ENCODE assay signal across 13 cellular contexts in the genomic region with DNA sequence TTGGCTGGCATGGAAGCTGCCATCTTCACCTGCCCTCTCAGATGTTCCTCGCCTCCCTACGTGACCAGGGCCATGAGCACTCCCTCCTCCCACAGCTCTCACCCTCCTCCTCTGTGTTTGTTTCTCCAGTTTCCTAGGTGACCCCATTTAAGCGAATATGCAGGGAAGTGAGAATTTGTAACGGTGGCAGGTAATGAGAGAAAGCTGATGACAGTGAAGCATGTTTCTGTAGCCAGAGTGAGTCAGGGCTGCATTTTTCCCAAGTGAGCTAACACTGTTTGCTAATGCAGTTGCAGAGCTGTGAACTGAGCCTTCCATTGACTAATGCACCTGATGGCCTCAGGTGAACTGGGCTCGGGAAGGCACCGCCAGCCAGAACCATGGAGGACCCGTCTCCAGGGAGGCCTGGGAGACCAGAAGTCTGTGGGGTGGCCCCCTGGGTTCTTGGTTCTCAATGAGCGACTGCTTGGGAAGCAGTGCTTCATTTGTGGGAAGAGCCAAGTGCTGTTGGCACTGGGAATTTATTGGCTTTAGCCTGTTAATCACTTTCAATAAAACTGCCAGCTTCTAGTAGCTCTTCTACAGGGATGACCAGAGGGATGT.
DNase-seq lines count a peak whose midpoint lies in the region; ATAC-seq and TF ChIP-seq lines count a peak whose summit lies in the region.
"Had no signal": no experiment of that assay in that cellular context is flagged by ENCODE, and none has a peak within 500 bp of the region (broad histone marks: within the 10 kb centered on the region; RNA-seq: fewer than 3 reads in every experiment).

No MANE protein-coding gene starts in this region.

- no peaks in the 10 kb centered on the region for H3F3A ChIP-seq in GM23338 (replicated peaks; ENCODE audit: low read depth)

- H4K20me1 ChIP-seq in GM23338 (replicated peaks; ENCODE audit: insufficient read depth) = no peaks in the 10 kb centered on the region

- no peaks in the 10 kb centered on the region for H3K79me2 ChIP-seq in GM23338 (replicated peaks; ENCODE audit: insufficient read depth)

- H3K9me2 ChIP-seq in GM23338 (ENCODE audit: insufficient read depth) = peaks cover 4% of the 10 kb centered on the region; the same call in 1 of the 2 replicates

- H3K4me1 ChIP-seq in GM23338 (ENCODE audit: insufficient read depth) = no peaks in the 10 kb centered on the region
- H3K4me1 ChIP-seq in gastrocnemius medialis = no peaks in the 10 kb centered on the region
- H3K4me1 ChIP-seq: psoas muscle had no signal

- no peaks in the 10 kb centered on the region for H3K36me3 ChIP-seq in GM23338 (ENCODE audit: insufficient read depth)
- H3K36me3 ChIP-seq in gastrocnemius medialis = no peaks in the 10 kb centered on the region
- H3K36me3 ChIP-seq: brain microvascular endothelial cell, thoracic aorta had no signal

- TF ChIP-seq POLR2A in gastrocnemius medialis (IDR thresholded peaks at IDR 0.05) = no peak

- intact Hi-C loops in gastrocnemius medialis (cut with DNase I; ENCODE audit: low total_unique reads) = no loop called here

- H3K27ac ChIP-seq in GM23338 (ENCODE audit: low read depth) (no peak overlapping the region), epithelial cell of prostate (peak overlapping the region; percentile 69), gastrocnemius medialis (no peak overlapping the region)
- H3K27ac ChIP-seq: brain microvascular endothelial cell, psoas muscle, thoracic aorta had no signal

- H3K36me3 Mint-ChIP-seq in GM23338 (ENCODE audit: low read depth) (no peaks in the 10 kb centered on the region), osteocyte (ENCODE audit: unreplicated experiment) (no peaks in the 10 kb centered on the region)

- no peaks in the 10 kb centered on the region for H3K9me3 ChIP-seq in gastrocnemius medialis
- H3K9me3 ChIP-seq: psoas muscle, thoracic aorta had no signal

- in situ Hi-C loops in gastrocnemius medialis (cut with MboI; ENCODE audit: low sequenced_read_pairs in 4 of 4) = no loop called here

- H3K4me1 Mint-ChIP-seq in GM23338 (peaks cover 8% of the 10 kb centered on the region; the same call in 2 of the 3 replicates), osteocyte (ENCODE audit: unreplicated experiment) (no peaks in the 10 kb centered on the region)

- TF ChIP-seq CTCF in GM23338 (conservative IDR thresholded peaks at IDR 0.05; ENCODE audit: low read depth in 2 of 2) = no peak
- no peak for TF ChIP-seq CTCF in osteocyte (IDR thresholded peaks at IDR 0.05)
- TF ChIP-seq CTCF in gastrocnemius medialis (IDR thresholded peaks at IDR 0.05 in 4 of 5, conservative IDR thresholded peaks at IDR 0.05 in 1 of 5) = no peak

- H3K4me3 Mint-ChIP-seq in GM23338 = no peak overlapping the region
- no peak overlapping the region for H3K4me3 Mint-ChIP-seq in osteocyte (ENCODE audit: unreplicated experiment)
- H3K4me3 Mint-ChIP-seq: T-helper 1 cell treated with Interleukin-12 subunit alpha and Interleukin-12 subunit beta and Interleukin-4 antibody, amounts not matched to agents 30 μg/mL and 1 μg/mL, for 36 hours had no signal

- H3K4me3 ChIP-seq in GM23338 (no peak overlapping the region), gastrocnemius medialis (no peak overlapping the region)
- H3K4me3 ChIP-seq: psoas muscle, thoracic aorta had no signal

- H3K27me3 Mint-ChIP-seq in GM23338 (ENCODE audit: insufficient read depth, low read depth, poor library complexity) (peaks cover 8% of the 10 kb centered on the region), osteocyte (ENCODE audit: unreplicated experiment) (no peaks in the 10 kb centered on the region)

- ATAC-seq in GM23338 (peak; percentile 43; the same call in 1 of the 3 replicates), GM21737 (IDR thresholded peaks at IDR 0.05; ENCODE audit: unreplicated experiment) (no peak), gastrocnemius medialis (no peak)

- no peaks in the 10 kb centered on the region for H3K27me3 ChIP-seq in GM23338 (ENCODE audit: insufficient read depth)
- no peaks in the 10 kb centered on the region for H3K27me3 ChIP-seq in gastrocnemius medialis
- H3K27me3 ChIP-seq: brain microvascular endothelial cell had no signal

- DNase-seq in GM23338 (ENCODE audit: low spot score) (peak; percentile 46), NCI-H2196 (lab: John Stamatoyannopoulos, UW; ENCODE audit: unreplicated experiment) (peak; percentile 68), epithelial cell of prostate (ENCODE audit: low read depth, low spot score) (peak; percentile 99), osteocyte (ENCODE audit: extremely low spot score, unreplicated experiment) (peak; percentile 77), gastrocnemius medialis (no peak), occipital lobe (lab: John Stamatoyannopoulos, UW) (no peak)
- DNase-seq: brain microvascular endothelial cell, KBM-7, NCI-H524 treated with DMSO at 0.1 percent for 48 hours, psoas muscle had no signal

- H3K4me2 ChIP-seq in GM23338 = no peak overlapping the region

- no peaks in the 10 kb centered on the region for H3K9me3 Mint-ChIP-seq in GM23338
- peaks cover 6% of the 10 kb centered on the region for H3K9me3 Mint-ChIP-seq in osteocyte (ENCODE audit: unreplicated experiment)
- H3K9me3 Mint-ChIP-seq: T-helper 1 cell treated with Interleukin-12 subunit alpha and Interleukin-12 subunit beta and Interleukin-4 antibody, amounts not matched to agents 30 μg/mL and 1 μg/mL, for 36 hours had no signal

- no peak overlapping the region for H2AFZ ChIP-seq in GM23338

- H3K27ac Mint-ChIP-seq in GM23338 (no peak overlapping the region), osteocyte (ENCODE audit: unreplicated experiment) (no peak overlapping the region)
- H3K27ac Mint-ChIP-seq: T-helper 1 cell treated with Interleukin-12 subunit alpha and Interleukin-12 subunit beta and Interleukin-4 antibody, amounts not matched to agents 30 μg/mL and 1 μg/mL, for 36 hours had no signal

TF ChIP-seq in GM23338, 12 proteins besides CTCF, POLR2A, EP300 and RAD21:
- TF ChIP-seq ZNF114 (CRISPR knock-in tag; IDR thresholded peaks at IDR 0.05) (no peak), STAT1 (IDR thresholded peaks at IDR 0.05; ENCODE audit: unreplicated experiment) (no peak), POLR2AphosphoS5 (IDR thresholded peaks at IDR 0.05; ENCODE audit: low read depth) (no peak), EZH2phosphoT487 (IDR thresholded peaks at IDR 0.05; ENCODE audit: unreplicated experiment) (no peak), JUNB (IDR thresholded peaks at IDR 0.05; ENCODE audit: unreplicated experiment) (no peak), NANOG (IDR thresholded peaks at IDR 0.05; ENCODE audit: borderline replicate concordance) (no peak)

Comparison
In these comparisons a context has a peak if more than half of its experiments do, and no peak if none do; other contexts are left out.
1. DNase-seq: peak in GM23338 (single experiment), NCI-H2196 (single experiment), epithelial cell of prostate (single experiment) and osteocyte (single experiment); none in gastrocnemius medialis (0 of 2) and occipital lobe (single experiment).